19 cellular contexts compared by ENCODE assay signal in the genomic region with DNA sequence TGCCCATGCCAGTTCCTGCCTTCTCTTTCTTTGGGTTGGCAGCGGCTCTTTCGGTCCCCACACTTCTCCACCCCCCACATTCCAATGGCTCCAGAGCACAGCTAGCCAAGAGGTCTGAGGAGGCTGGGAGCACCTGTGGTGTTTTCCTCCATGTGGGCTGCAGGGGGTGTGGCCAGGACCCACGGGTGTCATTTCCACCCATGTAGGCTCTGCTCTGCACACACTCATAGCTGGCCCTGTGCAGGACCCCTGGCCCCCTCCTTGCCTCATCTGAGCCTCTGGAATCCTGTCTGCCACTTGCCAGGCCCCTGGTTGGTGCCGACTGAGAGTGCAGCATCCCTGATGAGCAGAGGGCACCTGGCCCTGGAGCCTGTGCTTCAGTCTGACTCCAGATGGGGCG. TPM values are rescaled to one million over a fixed set of nuclear protein-coding genes. Genes with fewer than 3 reads are reported as not detected.
DNase-seq lines count a peak whose midpoint lies in the region; ATAC-seq, FAIRE-seq and TF ChIP-seq lines count a peak whose summit lies in the region.
"Had no signal": no experiment of that assay in that cellular context is flagged by ENCODE, and none has a peak within 500 bp of the region (broad histone marks: within the 10 kb centered on the region; RNA-seq: fewer than 3 reads in every experiment).

No MANE protein-coding gene starts in this region.

- H3K27ac Mint-ChIP-seq in activated T-helper 1 cell treated with anti-CD3 and anti-CD28 coated beads, Interleukin-12 subunit alpha, Interleukin-12 subunit beta, Interleukin-2, Interleukin-4 antibody, amounts not matched to agents 30 ng/mL and 10 ng/mL and 1 ng/mL, durations not matched to agents 14 hours and 24 hours and 36 hours, result no peak overlapping the region
- H3K27ac Mint-ChIP-seq: activated naive CD4-positive, alpha-beta T cell treated with anti-CD3 and anti-CD28 coated beads, Interleukin-2, amount 50 U/mL, for 24 hours; nephron had no signal

- no peak for DNase-seq in Right ventricle myocardium superior
- no peak for DNase-seq in left cardiac atrium
- peak; percentile 45 for DNase-seq in glomerular visceral epithelial cell (ENCODE audit: extremely low spot score)
- DNase-seq in urothelium cell line (ENCODE audit: low spot score), result peak; percentile 40
- no peak for DNase-seq in 8988T
- DNase-seq in activated T-helper 1 cell treated with anti-CD3 and anti-CD28 coated beads, Interleukin-12 subunit alpha, Interleukin-12 subunit beta, Interleukin-2, Interleukin-4 antibody, amounts not matched to agents 30 ng/mL and 10 ng/mL and 1 ng/mL, durations not matched to agents 14 hours and 24 hours and 36 hours (ENCODE audit: low spot score), result no peak
- no peak for DNase-seq in DMS153 treated with DMSO at 0.1 percent for 48 hours (lab: John Stamatoyannopoulos, UW; ENCODE audit: unreplicated experiment)
- DNase-seq: activated CD4-positive, alpha-beta T cell treated with anti-CD3 and anti-CD28 coated beads, Interleukin-2, amount 50 U/mL, for 1 hour; activated T-cell treated with anti-CD3 and anti-CD28 coated beads for 4 hours; NCI-H1092 treated with DMSO at 0.1 percent for 48 hours; NCI-H2107; NCI-H524 treated with DMSO at 0.1 percent for 48 hours; retina; stimulated activated CD4-positive, alpha-beta T cell treated with anti-CD3 and anti-CD28 coated beads, Interleukin-4, amount 100 ng/mL, for 1 hour; stimulated activated CD8-positive, alpha-beta memory T cell treated with anti-CD3 and anti-CD28 coated beads, Interleukin-4, amount 100 ng/mL, for 48 hours had no signal

- no peak for TF ChIP-seq CTCF in neutrophil (IDR thresholded peaks at IDR 0.05)

- peaks cover 1% of the 10 kb centered on the region for H3K27me3 Mint-ChIP-seq in activated T-helper 1 cell treated with anti-CD3 and anti-CD28 coated beads, Interleukin-12 subunit alpha, Interleukin-12 subunit beta, Interleukin-2, Interleukin-4 antibody, amounts not matched to agents 30 ng/mL and 10 ng/mL and 1 ng/mL, durations not matched to agents 14 hours and 24 hours and 36 hours (ENCODE audit: insufficient read depth)
- H3K27me3 Mint-ChIP-seq: activated naive CD4-positive, alpha-beta T cell treated with anti-CD3 and anti-CD28 coated beads, Interleukin-2, amount 50 U/mL, for 24 hours had no signal

- H3K27me3 ChIP-seq in neutrophil, result no peaks in the 10 kb centered on the region

- no peak overlapping the region for H3K4me3 ChIP-seq in neutrophil (ENCODE audit: low read depth in 1 of 2, low read length in 1 of 2)

- peaks cover 13 to 27% of the 10 kb centered on the region in 2 experiments for H3K4me1 ChIP-seq in neutrophil (ENCODE audit: control insufficient read depth in 1 of 2, insufficient read depth in 1 of 2, low read depth in 1 of 2, low read length in 1 of 2)

- no peaks in the 10 kb centered on the region for H3K4me1 Mint-ChIP-seq in activated T-helper 1 cell treated with anti-CD3 and anti-CD28 coated beads, Interleukin-12 subunit alpha, Interleukin-12 subunit beta, Interleukin-2, Interleukin-4 antibody, amounts not matched to agents 30 ng/mL and 10 ng/mL and 1 ng/mL, durations not matched to agents 14 hours and 24 hours and 36 hours (ENCODE audit: low read depth)
- H3K4me1 Mint-ChIP-seq: activated naive CD4-positive, alpha-beta T cell treated with anti-CD3 and anti-CD28 coated beads, Interleukin-2, amount 50 U/mL, for 24 hours had no signal

- H3K9me3 Mint-ChIP-seq in activated T-helper 1 cell treated with anti-CD3 and anti-CD28 coated beads, Interleukin-12 subunit alpha, Interleukin-12 subunit beta, Interleukin-2, Interleukin-4 antibody, amounts not matched to agents 30 ng/mL and 10 ng/mL and 1 ng/mL, durations not matched to agents 14 hours and 24 hours and 36 hours, result no peaks in the 10 kb centered on the region
- H3K9me3 Mint-ChIP-seq: activated naive CD4-positive, alpha-beta T cell treated with anti-CD3 and anti-CD28 coated beads, Interleukin-2, amount 50 U/mL, for 24 hours; nephron had no signal

- ATAC-seq in Right ventricle myocardium superior (ENCODE audit: poor library complexity) (peak; percentile 16), left cardiac atrium (no peak)

- intact Hi-C loops in Right ventricle myocardium superior (cut with DNase I), result no loop called here
- intact Hi-C loops in left cardiac atrium (cut with DNase I), result no loop called here
- intact Hi-C loops in activated T-helper 1 cell treated with anti-CD3 and anti-CD28 coated beads, Interleukin-12 subunit alpha, Interleukin-12 subunit beta, Interleukin-2, Interleukin-4 antibody, amounts not matched to agents 30 ng/mL and 10 ng/mL and 1 ng/mL, durations not matched to agents 14 hours and 24 hours and 36 hours (cut with micrococcal nuclease), result no loop called here

- H3K9me3 ChIP-seq in neutrophil, result no peaks in the 10 kb centered on the region

- peak; percentile 84 for FAIRE-seq in urothelium cell line (lab: Jason Lieb, UNC)
- FAIRE-seq: A204.1 had no signal

- H3K27ac ChIP-seq in neutrophil, result peak overlapping the region; percentile 66

- peaks cover 76% of the 10 kb centered on the region for H3K36me3 ChIP-seq in neutrophil

- H3K4me3 Mint-ChIP-seq in activated T-helper 1 cell treated with anti-CD3 and anti-CD28 coated beads, Interleukin-12 subunit alpha, Interleukin-12 subunit beta, Interleukin-2, Interleukin-4 antibody, amounts not matched to agents 30 ng/mL and 10 ng/mL and 1 ng/mL, durations not matched to agents 14 hours and 24 hours and 36 hours, result no peak overlapping the region
- H3K4me3 Mint-ChIP-seq: activated naive CD4-positive, alpha-beta T cell treated with anti-CD3 and anti-CD28 coated beads, Interleukin-2, amount 50 U/mL, for 24 hours; nephron had no signal

- H3K36me3 Mint-ChIP-seq in activated T-helper 1 cell treated with anti-CD3 and anti-CD28 coated beads, Interleukin-12 subunit alpha, Interleukin-12 subunit beta, Interleukin-2, Interleukin-4 antibody, amounts not matched to agents 30 ng/mL and 10 ng/mL and 1 ng/mL, durations not matched to agents 14 hours and 24 hours and 36 hours (ENCODE audit: low read depth), result no peaks in the 10 kb centered on the region
- H3K36me3 Mint-ChIP-seq: activated naive CD4-positive, alpha-beta T cell treated with anti-CD3 and anti-CD28 coated beads, Interleukin-2, amount 50 U/mL, for 24 hours had no signal

RNA-seq across cellular contexts. Expression of gene DYSF, which starts 46.3 kb away (rescaled TPM):
- total RNA-seq in Right ventricle myocardium superior (45.8 TPM), left cardiac atrium (10 to 100 TPM; 36.8 to 45.8 TPM)
- total RNA-seq in activated T-helper 1 cell treated with anti-CD3 and anti-CD28 coated beads, Interleukin-12 subunit alpha, Interleukin-12 subunit beta, Interleukin-2, Interleukin-4 antibody, amounts not matched to agents 30 ng/mL and 10 ng/mL and 1 ng/mL, durations not matched to agents 14 hours and 24 hours and 36 hours, result not detected in 2 replicates

Comparison
In these comparisons a context has a peak if more than half of its experiments do, and no peak if none do; other contexts are left out.
1. DNase-seq: peak in glomerular visceral epithelial cell (single experiment) and urothelium cell line (single experiment); none in Right ventricle myocardium superior (single experiment), left cardiac atrium (single experiment), 8988T (single experiment), activated T-helper 1 cell treated with anti-CD3 and anti-CD28 coated beads, Interleukin-12 subunit alpha, Interleukin-12 subunit beta, Interleukin-2, Interleukin-4 antibody, amounts not matched to agents 30 ng/mL and 10 ng/mL and 1 ng/mL, durations not matched to agents 14 hours and 24 hours and 36 hours (single experiment) and DMS153 treated with DMSO at 0.1 percent for 48 hours (single experiment).
2. RNA of gene DYSF, which starts 46.3 kb away (total RNA-seq): 36.8 to 45.8 TPM in left cardiac atrium and 45.8 TPM in Right ventricle myocardium superior (single experiment); not detected in activated T-helper 1 cell treated with anti-CD3 and anti-CD28 coated beads, Interleukin-12 subunit alpha, Interleukin-12 subunit beta, Interleukin-2, Interleukin-4 antibody, amounts not matched to agents 30 ng/mL and 10 ng/mL and 1 ng/mL, durations not matched to agents 14 hours and 24 hours and 36 hours; every median in the first group is over 10 times any median in the second.